8 cellular contexts compared by ENCODE assay signal in genomic region chr17:40098846-40099626, GRCh38. TPM values are rescaled to one million over a fixed set of nuclear protein-coding genes. Genes with fewer than 3 reads are reported as not detected.
A peak's percentile ranks its signal among the peaks of the same experiment; 100 is the strongest.
DNase-seq lines count a peak whose midpoint lies in the region; ATAC-seq, FAIRE-seq and TF ChIP-seq lines count a peak whose summit lies in the region.

No MANE protein-coding gene starts in this region.

- peak; percentile 91 for FAIRE-seq in GM12892 (lab: Jason Lieb, UNC)

- H3K27me3 ChIP-seq in psoas muscle (ENCODE audit: insufficient read depth in 3 of 3, low read length in 2 of 3), result no peaks in the 10 kb centered on the region

- DNase-seq in GM12892 (ENCODE audit: insufficient read length) (peak; percentile 90), NCI-H1694 treated with DMSO at 0.1 percent for 48 hours (lab: John Stamatoyannopoulos, UW) (peak; percentile 65), T-helper 2 cell (peak; percentile 96 to 100 (median 99)), left ventricle myocardium superior (peak; percentile 100), psoas muscle (peak; percentile 100)

- H3K27ac ChIP-seq in angular gyrus (ENCODE audit: low read depth, low read length) (peak overlapping the region; percentile 99), psoas muscle (peak overlapping the region; percentile 99), urinary bladder (ENCODE audit: low read depth) (peak overlapping the region; percentile 92)

- WGBS in psoas muscle, 3 donors, result 0 to 1% (median 1%) methylated on average over 22 to 53 of the region's 53 CpGs
- WGBS in urinary bladder, result under 1% methylated on average over 53 of the region's 53 CpGs

- no peak for TF ChIP-seq CTCF in psoas muscle (IDR thresholded peaks at IDR 0.05)

- H3K4me1 ChIP-seq in psoas muscle, result peaks cover 72% of the 10 kb centered on the region
- peaks cover 2% of the 10 kb centered on the region for H3K4me1 ChIP-seq in urinary bladder (ENCODE audit: insufficient read depth)

- no peak for TF ChIP-seq POLR2A in GM12892 (IDR thresholded peaks at IDR 0.05; ENCODE audit: low read depth, low read length)

- peaks cover 4 to 42% of the 10 kb centered on the region in 2 donors for H3K36me3 ChIP-seq in psoas muscle (ENCODE audit: insufficient read depth in 1 of 2, low read depth in 1 of 2)
- no peaks in the 10 kb centered on the region for H3K36me3 ChIP-seq in urinary bladder (ENCODE audit: insufficient read depth)

- peak; percentile 45 for ATAC-seq in HG02884 (IDR thresholded peaks at IDR 0.05; ENCODE audit: unreplicated experiment)
- ATAC-seq in left ventricle myocardium superior, result peak; percentile 79
- peak; percentile 67 to 74 (median 69) for ATAC-seq in psoas muscle

- intact Hi-C loops in left ventricle myocardium superior (cut with micrococcal nuclease) (no loop called here), psoas muscle (cut with DNase I) (loop anchor here in 1 of 2 donors (5.0 kb wide), 1 partner anchor 82 kb away; the partner anchor contains the start of gene CSF3)

- H3K4me3 ChIP-seq in psoas muscle (peak overlapping the region; percentile 98), urinary bladder (ENCODE audit: low read depth, low read length) (peak overlapping the region; percentile 83)

- H3K9me3 ChIP-seq in psoas muscle, result no peaks in the 10 kb centered on the region

RNA-seq across cellular contexts. Expression of gene NR1D1, which starts 1.4 kb away (rescaled TPM):
- 1.2 TPM for polyA plus RNA-seq in GM12892 (2012; ENCODE audit: missing spikeins)
- total RNA-seq in left ventricle myocardium superior (21.5 TPM), psoas muscle (10 to 100 TPM; 29.4 to 88.7 (median 51.0) TPM), urinary bladder (2.0 TPM)
- polyA plus RNA-seq in psoas muscle (10 to 100 TPM; 21.4 to 41.6 (median 24.4) TPM), urinary bladder (18.1 TPM)

RNA-seq across cellular contexts. Expression of gene MSL1, which starts 22.7 kb away (rescaled TPM):
- polyA plus RNA-seq in GM12892 (2012; ENCODE audit: missing spikeins), result 57.4 TPM
- 49.1 TPM for total RNA-seq in left ventricle myocardium superior
- total RNA-seq in psoas muscle, result 10 to 100 TPM; 63.3 to 75.6 (median 69.0) TPM
- 10 to 100 TPM; 48.6 to 84.7 (median 56.4) TPM for polyA plus RNA-seq in psoas muscle
- 81.3 TPM for total RNA-seq in urinary bladder
- polyA plus RNA-seq in urinary bladder, result 70.9 TPM

RNA-seq across cellular contexts. Expression of gene THRA, which starts 36.3 kb away (rescaled TPM):
- polyA plus RNA-seq in GM12892 (2012; ENCODE audit: missing spikeins), result 1.5 TPM
- total RNA-seq in left ventricle myocardium superior, result 98.1 TPM
- total RNA-seq in psoas muscle, result 10 to 100 TPM; 39.5 to 55.1 (median 42.9) TPM
- 10 to 100 TPM in 2 of 3 donors, 1 to 10 TPM in 1; 9.5 to 60.0 (median 29.0) TPM for polyA plus RNA-seq in psoas muscle
- total RNA-seq in urinary bladder, result 35.5 TPM
- 76.3 TPM for polyA plus RNA-seq in urinary bladder

RNA-seq across cellular contexts. Expression of gene CASC3, which starts 41.3 kb away (rescaled TPM):
- 49.2 TPM for polyA plus RNA-seq in GM12892 (2012; ENCODE audit: missing spikeins)
- total RNA-seq in left ventricle myocardium superior, result 48.1 TPM
- total RNA-seq in psoas muscle, result 10 to 100 TPM; 43.9 to 76.7 (median 57.1) TPM
- 10 to 100 TPM; 34.5 to 53.6 (median 38.6) TPM for polyA plus RNA-seq in psoas muscle
- total RNA-seq in urinary bladder, result 45.4 TPM
- polyA plus RNA-seq in urinary bladder, result 64.2 TPM

RNA-seq across cellular contexts. Expression of gene MED24, which starts 44.8 kb away (rescaled TPM):
- polyA plus RNA-seq in GM12892 (2012; ENCODE audit: missing spikeins), result 47.6 TPM
- total RNA-seq in left ventricle myocardium superior (56.9 TPM), psoas muscle (100 to 1,000 TPM in 2 of 4 donors, 10 to 100 TPM in 2; 56.3 to 120 (median 87.9) TPM), urinary bladder (45.8 TPM)
- polyA plus RNA-seq in psoas muscle (100 to 1,000 TPM in 1 of 3 donors, 10 to 100 TPM in 2; 51.1 to 115 (median 55.9) TPM), urinary bladder (52.4 TPM)

Comparison
In these comparisons a context has a peak if more than half of its experiments do, and no peak if none do; other contexts are left out.
1. Peak in every context shown above with its lines: DNase-seq, ATAC-seq, H3K4me3 ChIP-seq and H3K27ac ChIP-seq.